17 cellular contexts compared by ENCODE assay signal in genomic region chr12:98217257-98217656, GRCh38.
"Had no signal": no experiment of that assay in that cellular context is flagged by ENCODE, and none has a peak within 500 bp of the region (broad histone marks: within the 10 kb centered on the region; RNA-seq: fewer than 3 reads in every experiment).

No MANE protein-coding gene starts in this region.

- ATAC-seq: K562 had no signal

- DNase-seq: Kasumi-1, MM.1S, NCI-H1105, NCI-H1417, NCI-H1436 treated with DMSO at 0.1 percent for 48 hours, NCI-H1694, NCI-H187 treated with DMSO at 0.1 percent for 48 hours, NCI-H2029 treated with DMSO at 0.1 percent for 48 hours, NCI-H2171 treated with DMSO at 0.1 percent for 48 hours, NCI-H2227 treated with DMSO at 0.1 percent for 48 hours, NCI-H524, NCI-H526 treated with DMSO at 0.1 percent for 48 hours, NCI-H748 treated with DMSO at 0.1 percent for 48 hours, Right ventricle myocardium superior, RPMI8226, SIG-M5 had no signal
